In the genomic region with DNA sequence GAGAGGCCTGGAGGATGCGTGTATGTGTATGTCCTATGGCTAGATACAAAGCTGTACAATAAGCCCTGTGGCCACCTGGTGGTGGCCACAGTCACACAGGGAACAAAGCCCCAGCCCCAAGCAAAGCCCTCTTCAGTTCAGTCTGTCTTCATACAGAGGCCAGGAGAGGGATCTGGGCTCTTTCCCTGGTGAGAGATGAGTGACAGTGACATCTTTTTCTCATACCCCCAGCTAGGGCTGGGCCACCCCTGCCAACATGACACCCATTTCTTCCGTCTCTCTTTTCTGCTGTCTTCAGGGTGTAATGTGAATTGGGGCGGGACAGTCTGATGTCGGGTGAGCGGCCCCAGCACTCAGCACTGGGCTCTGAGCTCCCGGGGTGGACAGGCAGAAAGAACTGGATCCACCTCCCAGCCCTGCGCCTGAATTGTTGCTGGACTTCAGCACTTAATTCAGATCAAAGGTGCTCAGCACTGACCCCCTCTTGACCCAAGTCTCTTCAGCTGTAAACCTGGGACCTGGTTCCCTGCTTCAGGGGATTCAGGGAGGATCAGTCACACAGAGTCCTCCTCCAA, we compare ENCODE assay signal across 1 cellular context.
TF ChIP-seq lines count a peak whose summit lies in the region.

No MANE protein-coding gene starts in this region.

TF ChIP-seq in IMR-90, 13 proteins besides CTCF, POLR2A, EP300 and RAD21:
- TF ChIP-seq BHLHE40 (IDR thresholded peaks at IDR 0.05; ENCODE audit: low read depth, low read length) (no peak), MAZ (IDR thresholded peaks at IDR 0.05; ENCODE audit: borderline replicate concordance, low read depth, low read length) (no peak), SMC3 (IDR thresholded peaks at IDR 0.05; ENCODE audit: low read depth, low read length) (0 out of 2 replicates have a peak, but pooled peaks have one; percentile 13), MXI1 (IDR thresholded peaks at IDR 0.05; ENCODE audit: borderline replicate concordance, low read depth, low read length) (no peak), RCOR1 (IDR thresholded peaks at IDR 0.05; ENCODE audit: insufficient replicate concordance, low read length) (no peak), FOS (IDR thresholded peaks at IDR 0.05; ENCODE audit: low read depth, low read length) (no peak), CEBPB (IDR thresholded peaks at IDR 0.05; ENCODE audit: low read depth, low read length) (no peak)
- TF ChIP-seq, protein P1, sequence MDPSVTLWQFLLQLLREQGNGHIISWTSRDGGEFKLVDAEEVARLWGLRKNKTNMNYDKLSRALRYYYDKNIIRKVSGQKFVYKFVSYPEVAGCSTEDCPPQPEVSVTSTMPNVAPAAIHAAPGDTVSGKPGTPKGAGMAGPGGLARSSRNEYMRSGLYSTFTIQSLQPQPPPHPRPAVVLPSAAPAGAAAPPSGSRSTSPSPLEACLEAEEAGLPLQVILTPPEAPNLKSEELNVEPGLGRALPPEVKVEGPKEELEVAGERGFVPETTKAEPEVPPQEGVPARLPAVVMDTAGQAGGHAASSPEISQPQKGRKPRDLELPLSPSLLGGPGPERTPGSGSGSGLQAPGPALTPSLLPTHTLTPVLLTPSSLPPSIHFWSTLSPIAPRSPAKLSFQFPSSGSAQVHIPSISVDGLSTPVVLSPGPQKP (IDR thresholded peaks at IDR 0.05; ENCODE audit: borderline replicate concordance, low read depth, low read length), result no peak
TF ChIP-seq in IMR-90: peak in this region for 1.
